8 cellular contexts compared by ENCODE assay signal in the genomic region with DNA sequence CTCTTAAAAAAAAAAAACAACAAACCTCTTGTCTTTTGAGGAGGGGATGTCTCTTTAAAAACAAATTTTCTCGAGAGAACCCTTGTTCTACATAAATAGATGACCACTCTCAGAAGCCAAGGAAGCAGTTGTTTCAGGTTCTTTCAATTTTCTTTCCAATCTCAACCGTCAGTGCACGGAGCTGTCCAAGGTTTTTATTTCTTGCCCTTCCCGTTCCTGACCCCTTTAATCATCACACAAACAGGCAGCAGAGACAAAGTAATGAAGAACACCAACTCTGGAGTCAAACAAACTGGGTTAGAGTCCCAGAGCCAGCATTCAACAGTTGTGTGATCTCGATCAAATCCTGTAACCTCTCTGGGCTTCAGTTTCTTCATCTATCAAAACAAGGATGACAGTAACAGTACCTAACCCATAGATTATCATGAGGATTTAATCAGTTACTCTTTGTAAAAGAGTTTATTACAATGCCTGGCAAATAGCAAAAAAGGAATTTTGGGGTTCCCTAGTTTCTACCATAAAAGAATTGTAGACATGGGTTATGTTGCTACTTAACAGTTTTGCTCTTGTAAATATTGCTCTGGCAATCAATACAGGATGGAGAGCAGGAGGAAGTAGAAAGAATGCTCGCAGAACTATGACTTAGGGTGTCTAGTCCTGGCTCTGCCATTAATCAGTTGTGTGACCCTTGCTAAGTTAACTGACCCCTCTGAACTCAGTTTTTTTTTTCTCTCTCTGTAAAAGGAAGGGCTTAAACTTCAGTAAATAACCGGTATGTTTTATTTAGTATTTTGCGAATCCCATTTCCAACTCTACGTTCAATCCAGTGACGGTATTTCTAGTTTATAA. TPM values are rescaled to one million over a fixed set of nuclear protein-coding genes. Genes with fewer than 3 reads are reported as not detected.
A peak's percentile ranks its signal among the peaks of the same experiment; 100 is the strongest.
DNase-seq lines count a peak whose midpoint lies in the region; ATAC-seq, FAIRE-seq and TF ChIP-seq lines count a peak whose summit lies in the region.

No MANE protein-coding gene starts in this region.

- H3K9me2 ChIP-seq in PC-3 (replicated peaks; ENCODE audit: low read length) (no peaks in the 10 kb centered on the region), OCI-LY7 (ENCODE audit: insufficient read depth, low read length) (no peaks in the 10 kb centered on the region)

- no peak for ATAC-seq in PC-3

- POLR2A ChIA-PET in PC-3 (lab: Charles Lee; ENCODE audit: unreplicated experiment), result no interaction called here
- POLR2A ChIA-PET in endothelial cell of umbilical vein (lab: Charles Lee), result interaction anchor here (0.7 kb wide), 1 partner anchor 202 kb away, joined by 5 read pairs; no protein-coding TSS in a partner anchor
- POLR2A ChIA-PET in OCI-LY7 (lab: Charles Lee), result no interaction called here

- FAIRE-seq in endothelial cell of umbilical vein (lab: Jason Lieb, UNC), result peak; percentile 76

- peaks cover 4% of the 10 kb centered on the region for H3F3A ChIP-seq in PC-3 (ENCODE audit: low read length, unreplicated experiment)

- peak; percentile 49 for DNase-seq in PC-3
- DNase-seq in endothelial cell of umbilical vein (ENCODE audit: low read depth, low spot score), result peak; percentile 39
- DNase-seq in pons (ENCODE audit: low spot score), result peak; percentile 35
- DNase-seq in NCI-H1417 treated with DMSO at 0.1 percent for 48 hours (lab: John Stamatoyannopoulos, UW), result no peak
- no peak for DNase-seq in esophagus squamous epithelium (lab: John Stamatoyannopoulos, UW)
- no peak for DNase-seq in GM13977 (ENCODE audit: low spot score)
- no peak for DNase-seq in OCI-LY7 (ENCODE audit: low spot score)

- intact Hi-C loops in PC-3 (cut with micrococcal nuclease) (loop anchor here (5.0 kb wide), 1 partner anchor 121 kb away; the partner anchor contains the start of gene HMGCS1), endothelial cell of umbilical vein (cut with micrococcal nuclease) (no loop called here), esophagus squamous epithelium (cut with DNase I) (no loop called here), OCI-LY7 (cut with micrococcal nuclease; ENCODE audit: unreplicated experiment) (no loop called here)

- H3K27me3 ChIP-seq in PC-3 (ENCODE audit: low read length) (no peaks in the 10 kb centered on the region), endothelial cell of umbilical vein (ENCODE audit: control insufficient read depth in 2 of 2, insufficient read depth in 2 of 2, low read length in 2 of 2) (peaks cover 11 to 35% of the 10 kb centered on the region in 2 experiments), esophagus squamous epithelium (peaks cover 0 to 19% (median 0%) of the 10 kb centered on the region in 4 donors)

- in situ Hi-C loops in GM13977 (cut with MboI; ENCODE audit: low pct_unique_long_range_greater_than_20kb, low sequenced_read_pairs, unreplicated experiment), result no loop called here

- H4K20me1 ChIP-seq in PC-3 (ENCODE audit: low read length), result no peaks in the 10 kb centered on the region
- no peaks in the 10 kb centered on the region for H4K20me1 ChIP-seq in endothelial cell of umbilical vein (replicated peaks; ENCODE audit: control insufficient read depth, extremely low read depth, insufficient read depth, low read length)
- H4K20me1 ChIP-seq in OCI-LY7 (ENCODE audit: insufficient read depth, low read length), result no peaks in the 10 kb centered on the region

- peak overlapping the region; percentile 62 for H3K4me3 ChIP-seq in GM08714 (ENCODE audit: low read length)
- no peak overlapping the region for H3K4me3 ChIP-seq in PC-3 (ENCODE audit: low read length)
- H3K4me3 ChIP-seq in endothelial cell of umbilical vein (replicated peaks in 1 of 3; ENCODE audit: insufficient read depth in 1 of 3, low read depth in 1 of 3, low read length in 3 of 3), result no peak overlapping the region
- H3K4me3 ChIP-seq in esophagus squamous epithelium, result peak overlapping the region in 2 of 4 donors; percentile 57 to 77
- H3K4me3 ChIP-seq in OCI-LY7 (ENCODE audit: low read depth, low read length, poor library complexity, severe bottlenecking), result no peak overlapping the region

- dilution Hi-C loops in endothelial cell of umbilical vein (cut with MboI; ENCODE audit: extremely low pct_ligation_motif_present, low sequenced_read_pairs), result no loop called here

- H3K36me3 ChIP-seq in PC-3 (ENCODE audit: low read depth, low read length) (no peaks in the 10 kb centered on the region), endothelial cell of umbilical vein (ENCODE audit: control insufficient read depth in 2 of 2, extremely low read depth in 1 of 2, insufficient read depth in 2 of 2, low read length in 2 of 2) (no peaks in the 10 kb centered on the region), esophagus squamous epithelium (no peaks in the 10 kb centered on the region), OCI-LY7 (ENCODE audit: insufficient read depth, low read length) (no peaks in the 10 kb centered on the region)

- no peak for TF ChIP-seq POLR2A in endothelial cell of umbilical vein (IDR thresholded peaks at IDR 0.05; ENCODE audit: low read depth, low read length)
- TF ChIP-seq POLR2A in esophagus squamous epithelium (IDR thresholded peaks at IDR 0.05), result no peak

- no peaks in the 10 kb centered on the region for H3K9me3 ChIP-seq in PC-3 (ENCODE audit: low read length)
- H3K9me3 ChIP-seq in endothelial cell of umbilical vein (replicated peaks; ENCODE audit: control insufficient read depth, insufficient read depth, low read length), result no peaks in the 10 kb centered on the region
- no peaks in the 10 kb centered on the region for H3K9me3 ChIP-seq in esophagus squamous epithelium
- H3K9me3 ChIP-seq in OCI-LY7 (ENCODE audit: low read length), result no peaks in the 10 kb centered on the region

- BruUV-seq in PC-3 (replicated peaks; lab: Mats Ljungman, UMichigan), result no TSS peak
- no TSS peak for BruUV-seq in endothelial cell of umbilical vein (replicated peaks; lab: Mats Ljungman, UMichigan)
- BruUV-seq in OCI-LY7 (replicated peaks; lab: Mats Ljungman, UMichigan), result no TSS peak

- H3K27ac ChIP-seq in PC-3 (ENCODE audit: low read length), result no peak overlapping the region
- H3K27ac ChIP-seq in endothelial cell of umbilical vein (ENCODE audit: insufficient read depth, low read depth, low read length), result no peak overlapping the region
- H3K27ac ChIP-seq in esophagus squamous epithelium, result no peak overlapping the region
- no peak overlapping the region for H3K27ac ChIP-seq in OCI-LY7 (ENCODE audit: low read depth, low read length, poor library complexity, severe bottlenecking)

- 35 to 43% methylated on average over 10 of the region's 10 CpGs for WGBS in esophagus squamous epithelium, 2 donors

- H3K79me2 ChIP-seq in PC-3 (ENCODE audit: low read length) (no peaks in the 10 kb centered on the region), endothelial cell of umbilical vein (ENCODE audit: control insufficient read depth, insufficient read depth, low read length) (no peaks in the 10 kb centered on the region), OCI-LY7 (ENCODE audit: insufficient read depth, low read depth, low read length) (no peaks in the 10 kb centered on the region)

- peaks cover 16% of the 10 kb centered on the region for H3K4me1 ChIP-seq in PC-3 (ENCODE audit: insufficient read depth, low read length)
- H3K4me1 ChIP-seq in endothelial cell of umbilical vein (ENCODE audit: control insufficient read depth, extremely low read depth, insufficient read depth, low read length), result peaks cover 4% of the 10 kb centered on the region
- H3K4me1 ChIP-seq in esophagus squamous epithelium, result peaks cover 16 to 34% (median 17%) of the 10 kb centered on the region in 3 donors
- no peaks in the 10 kb centered on the region for H3K4me1 ChIP-seq in OCI-LY7 (ENCODE audit: insufficient read depth, low read length, poor library complexity, severe bottlenecking)

- H3K4me2 ChIP-seq in PC-3 (ENCODE audit: low read length) (no peak overlapping the region), endothelial cell of umbilical vein (ENCODE audit: insufficient read depth, low read length) (no peak overlapping the region), OCI-LY7 (ENCODE audit: low read length) (no peak overlapping the region)

- H2AFZ ChIP-seq in PC-3 (ENCODE audit: low read length), result no peak overlapping the region
- no peak overlapping the region for H2AFZ ChIP-seq in endothelial cell of umbilical vein (ENCODE audit: low read depth, low read length)
- no peak overlapping the region for H2AFZ ChIP-seq in OCI-LY7 (ENCODE audit: low read length)

- H3K9ac ChIP-seq in PC-3 (ENCODE audit: low read length) (no peak overlapping the region), endothelial cell of umbilical vein (replicated peaks; ENCODE audit: extremely low read depth, insufficient read depth, low read length) (no peak overlapping the region)

- TF ChIP-seq CTCF in PC-3 (conservative IDR thresholded peaks at IDR 0.05; ENCODE audit: low read depth, low read length) (no peak), endothelial cell of umbilical vein (IDR thresholded peaks at IDR 0.05; ENCODE audit: extremely low read depth in 1 of 2, insufficient read depth in 1 of 2, low read depth in 1 of 2, low read length in 2 of 2) (no peak), esophagus squamous epithelium (IDR thresholded peaks at IDR 0.05) (no peak), GM13977 (IDR thresholded peaks at IDR 0.05; ENCODE audit: extremely low read depth, insufficient read depth, missing control alignments) (no peak), OCI-LY7 (conservative IDR thresholded peaks at IDR 0.05; ENCODE audit: low read length) (no peak)

- no peaks in the 10 kb centered on the region for H3K9me1 ChIP-seq in endothelial cell of umbilical vein (replicated peaks; ENCODE audit: control insufficient read depth, extremely low read depth, insufficient read depth, low read length)

- CTCF ChIA-PET in PC-3 (lab: Charles Lee) (interaction anchor here (0.6 kb wide), 1 partner anchor 24 kb away, joined by 3 read pairs; no protein-coding TSS in a partner anchor), endothelial cell of umbilical vein (lab: Charles Lee) (interaction anchor here (0.9 to 1.1 kb wide), 2 partner anchors 11 to 278 kb away, joined by 3 read pairs; no protein-coding TSS in a partner anchor), OCI-LY7 (lab: Charles Lee; ENCODE audit: unreplicated experiment) (interaction anchor here (0.6 kb wide), 1 partner anchor 1365 kb away, joined by 3 read pairs; no protein-coding TSS in a partner anchor)

RNA-seq across cellular contexts. Expression of gene NIM1K, which starts 1.0 kb away (rescaled TPM):
- total RNA-seq in PC-3 (2014; rRNA removed), result 0.17 and 0.26 TPM in 2 replicates
- total RNA-seq in endothelial cell of umbilical vein, result 0.49 TPM in 1 of 2 replicates, not detected in the other
- 0.04 and 0.14 TPM in 2 replicates for polyA plus RNA-seq in endothelial cell of umbilical vein
- 0.03 and 0.04 TPM in 2 replicates for polyA plus RNA-seq in endothelial cell of umbilical vein (2011; cell fraction: cytosol; rRNA removed)
- polyA plus RNA-seq in endothelial cell of umbilical vein (2011; cell fraction: nucleus; rRNA removed), result 0.13 and 0.15 TPM in 2 replicates
- not detected in 2 replicates for polyA plus RNA-seq in endothelial cell of umbilical vein (2012)
- 0.49 and 0.73 TPM in 2 replicates for polyA minus RNA-seq in endothelial cell of umbilical vein
- polyA minus RNA-seq in endothelial cell of umbilical vein (2011; cell fraction: cytosol; rRNA and poly(A)+ RNA removed), result not detected
- 0.53 and 1.6 TPM in 2 replicates for polyA minus RNA-seq in endothelial cell of umbilical vein (2011; cell fraction: nucleus; rRNA and poly(A)+ RNA removed)
- under 1 TPM in 2 of 4 donors, not detected in 2; 0.38 TPM for total RNA-seq in esophagus squamous epithelium
- total RNA-seq in OCI-LY7 (2014; rRNA removed; shearing (Covaris generic)), result 0.10 and 0.41 TPM in 2 replicates
- 0.68 TPM in 1 of 2 replicates, not detected in the other for total RNA-seq in OCI-LY7 (2022)

Comparison
In these comparisons a context has a peak if more than half of its experiments do, and no peak if none do; other contexts are left out.
1. DNase-seq: peak in PC-3 (single experiment), endothelial cell of umbilical vein (single experiment) and pons (single experiment); none in NCI-H1417 treated with DMSO at 0.1 percent for 48 hours (single experiment), esophagus squamous epithelium (single experiment), GM13977 (single experiment) and OCI-LY7 (single experiment).